16 cellular contexts compared by ENCODE assay signal in genomic region chr16:85602402-85602801, GRCh38. TPM values are rescaled to one million over a fixed set of nuclear protein-coding genes. Genes with fewer than 3 reads are reported as not detected.
DNase-seq lines count a peak whose midpoint lies in the region; ATAC-seq and TF ChIP-seq lines count a peak whose summit lies in the region.
"Had no signal": no experiment of that assay in that cellular context is flagged by ENCODE, and none has a peak within 500 bp of the region (broad histone marks: within the 10 kb centered on the region; RNA-seq: fewer than 3 reads in every experiment).

No MANE protein-coding gene starts in this region.

- no peak overlapping the region for H3K4me3 Mint-ChIP-seq in mesothelial cell of epicardium
- H3K4me3 Mint-ChIP-seq in stimulated activated memory B cell treated with anti-CD40 and anti-IgM and Interleukin-4, amounts not matched to agents 10 μg/mL and 1 μg/mL and 100 μg/mL, for 72 hours = no peak overlapping the region
- H3K4me3 Mint-ChIP-seq: activated CD4-positive, alpha-beta T cell treated with anti-CD3 and anti-CD28 coated beads, Interleukin-2, amount 10 ng/mL, durations not matched to agents 7 days and 5 days had no signal

- H3K27me3 Mint-ChIP-seq in mesothelial cell of epicardium (ENCODE audit: low read depth) = no peaks in the 10 kb centered on the region
- H3K27me3 Mint-ChIP-seq in stimulated activated memory B cell treated with anti-CD40 and anti-IgM and Interleukin-4, amounts not matched to agents 10 μg/mL and 1 μg/mL and 100 μg/mL, for 72 hours = no peaks in the 10 kb centered on the region
- H3K27me3 Mint-ChIP-seq: progenitor cell of endocrine pancreas had no signal

- no peaks in the 10 kb centered on the region for H3K9me3 Mint-ChIP-seq in mesothelial cell of epicardium
- no peaks in the 10 kb centered on the region for H3K9me3 Mint-ChIP-seq in stimulated activated memory B cell treated with anti-CD40 and anti-IgM and Interleukin-4, amounts not matched to agents 10 μg/mL and 1 μg/mL and 100 μg/mL, for 72 hours
- H3K9me3 Mint-ChIP-seq: activated CD4-positive, alpha-beta T cell treated with anti-CD3 and anti-CD28 coated beads, Interleukin-2, amount 10 ng/mL, durations not matched to agents 7 days and 5 days had no signal

- peak overlapping the region; percentile 51 for H3K4me2 ChIP-seq in DOHH2 (ENCODE audit: low read length)

- no peaks in the 10 kb centered on the region; the same call in 1 of the 2 replicates for H3K79me2 ChIP-seq in DOHH2 (ENCODE audit: control insufficient read depth, low read length)

- peaks cover 6% of the 10 kb centered on the region for H4K20me1 ChIP-seq in DOHH2 (ENCODE audit: control insufficient read depth, insufficient read depth, low read depth, low read length)

- H3K9me3 ChIP-seq in DOHH2 (ENCODE audit: control insufficient read depth, insufficient read depth, low read length) (no peaks in the 10 kb centered on the region), body of pancreas (no peaks in the 10 kb centered on the region), upper lobe of right lung (no peaks in the 10 kb centered on the region)
- H3K9me3 ChIP-seq: lower lobe of right lung, thoracic aorta had no signal

- peaks cover 15% of the 10 kb centered on the region for H3K27me3 ChIP-seq in DOHH2 (ENCODE audit: control insufficient read depth, low read length)
- H3K27me3 ChIP-seq in body of pancreas = no peaks in the 10 kb centered on the region
- H3K27me3 ChIP-seq in upper lobe of right lung = no peaks in the 10 kb centered on the region

- DNase-seq in body of pancreas (peak in 1 of 4 donors; percentile 51), mesothelial cell of epicardium (ENCODE audit: low spot score in 2 of 2, unreplicated experiment in 2 of 2) (no peak), NCI-H146 (lab: John Stamatoyannopoulos, UW) (no peak), upper lobe of right lung (no peak), DMS153 (lab: John Stamatoyannopoulos, UW) (no peak)
- DNase-seq: activated CD4-positive, alpha-beta T cell treated with anti-CD3 and anti-CD28 coated beads, Interleukin-2, amount 10 ng/mL, durations not matched to agents 7 days and 5 days; activated gamma-delta T cell treated with Interleukin-2 at 50 U/mL for 16 hours; Calu3; effector CD8-positive, alpha-beta T cell; lower lobe of right lung; NCI-H524 treated with DMSO at 0.1 percent for 48 hours had no signal

- no peaks in the 10 kb centered on the region for H3K36me3 Mint-ChIP-seq in mesothelial cell of epicardium
- no peaks in the 10 kb centered on the region for H3K36me3 Mint-ChIP-seq in stimulated activated memory B cell treated with anti-CD40 and anti-IgM and Interleukin-4, amounts not matched to agents 10 μg/mL and 1 μg/mL and 100 μg/mL, for 72 hours

- peaks cover 53% of the 10 kb centered on the region for H3K4me1 Mint-ChIP-seq in mesothelial cell of epicardium
- peaks cover 72% of the 10 kb centered on the region for H3K4me1 Mint-ChIP-seq in stimulated activated memory B cell treated with anti-CD40 and anti-IgM and Interleukin-4, amounts not matched to agents 10 μg/mL and 1 μg/mL and 100 μg/mL, for 72 hours

- H3K27ac ChIP-seq in DOHH2 (ENCODE audit: low read depth, low read length) = no peak overlapping the region
- peak overlapping the region; percentile 72 to 91 (median 82) for H3K27ac ChIP-seq in body of pancreas
- H3K27ac ChIP-seq in upper lobe of right lung = no peak overlapping the region
- H3K27ac ChIP-seq: lower lobe of right lung, thoracic aorta had no signal

- peaks cover 37% of the 10 kb centered on the region for H3K4me1 ChIP-seq in DOHH2 (ENCODE audit: control insufficient read depth, low read length)
- H3K4me1 ChIP-seq in body of pancreas = peaks cover 77% of the 10 kb centered on the region
- H3K4me1 ChIP-seq in upper lobe of right lung = peaks cover 30% of the 10 kb centered on the region

- H3K9me2 ChIP-seq in DOHH2 (replicated peaks; ENCODE audit: control insufficient read depth, low read length) = no peaks in the 10 kb centered on the region

- no peak for TF ChIP-seq CTCF in DOHH2 (IDR thresholded peaks at IDR 0.05; ENCODE audit: low read depth, low read length, poor library complexity, severe bottlenecking)
- TF ChIP-seq CTCF in body of pancreas (IDR thresholded peaks at IDR 0.05) = no peak
- TF ChIP-seq CTCF in mesothelial cell of epicardium (IDR thresholded peaks at IDR 0.05; ENCODE audit: unreplicated experiment) = no peak
- no peak for TF ChIP-seq CTCF in upper lobe of right lung (IDR thresholded peaks at IDR 0.05)

- H3K27ac Mint-ChIP-seq in mesothelial cell of epicardium = peak overlapping the region; percentile 25
- peak overlapping the region; percentile 64 for H3K27ac Mint-ChIP-seq in stimulated activated memory B cell treated with anti-CD40 and anti-IgM and Interleukin-4, amounts not matched to agents 10 μg/mL and 1 μg/mL and 100 μg/mL, for 72 hours
- H3K27ac Mint-ChIP-seq: activated CD4-positive, alpha-beta T cell treated with anti-CD3 and anti-CD28 coated beads, Interleukin-2, amount 10 ng/mL, durations not matched to agents 7 days and 5 days had no signal

- H3K36me3 ChIP-seq in DOHH2 (ENCODE audit: control insufficient read depth, low read length) (no peaks in the 10 kb centered on the region), body of pancreas (replicated peaks in 1 of 2; ENCODE audit: insufficient read depth in 1 of 2, low read depth in 2 of 2) (no peaks in the 10 kb centered on the region), upper lobe of right lung (no peaks in the 10 kb centered on the region)
- H3K36me3 ChIP-seq: lower lobe of right lung, thoracic aorta had no signal

- WGBS in body of pancreas, 2 donors = 30 to 52% methylated on average over 4 to 11 of the region's 12 CpGs

- H3K4me3 ChIP-seq in DOHH2 (ENCODE audit: low read length) (no peak overlapping the region), body of pancreas (no peak overlapping the region), upper lobe of right lung (no peak overlapping the region)
- H3K4me3 ChIP-seq: lower lobe of right lung, thoracic aorta had no signal

- no peak for TF ChIP-seq POLR2A in body of pancreas (IDR thresholded peaks at IDR 0.05)

- ATAC-seq in body of pancreas = peak; percentile 2
- ATAC-seq in stimulated activated memory B cell treated with anti-CD40 and anti-IgM and Interleukin-4, amounts not matched to agents 10 μg/mL and 1 μg/mL and 100 μg/mL, for 72 hours = no peak
- no peak for ATAC-seq in HG03442 (IDR thresholded peaks at IDR 0.05; ENCODE audit: unreplicated experiment)
- ATAC-seq in upper lobe of right lung = no peak
- ATAC-seq: lower lobe of right lung had no signal

- no peaks in the 10 kb centered on the region for H3F3A ChIP-seq in DOHH2 (ENCODE audit: control insufficient read depth, insufficient read depth)

- intact Hi-C loops in body of pancreas (cut with DNase I) = no loop called here
- intact Hi-C loops in upper lobe of right lung (cut with DNase I) = no loop called here

RNA-seq across cellular contexts. Expression of gene GSE1, which starts 10.7 kb away (rescaled TPM):
- 100 to 1,000 TPM in 1 of 2 donors, 10 to 100 TPM in 1; 76.5 to 221 TPM for total RNA-seq in body of pancreas
- 193 to 218 TPM (median 208 TPM) in 3 replicates for total RNA-seq in mesothelial cell of epicardium
- total RNA-seq in upper lobe of right lung = 87.2 TPM

Comparison
In these comparisons a context has a peak if more than half of its experiments do, and no peak if none do; other contexts are left out.
1. H3K27ac ChIP-seq: peak in body of pancreas (4 of 4); none in DOHH2 (single experiment) and upper lobe of right lung (single experiment).